ENCODE assay signal across 27 cellular contexts in genomic region chr2:195466427-195466826, GRCh38.
"Had no signal": no experiment of that assay in that cellular context is flagged by ENCODE, and none has a peak within 500 bp of the region (broad histone marks: within the 10 kb centered on the region; RNA-seq: fewer than 3 reads in every experiment).

No MANE protein-coding gene starts in this region.

- H3K27me3 ChIP-seq: stomach, suprapubic skin, testis, thyroid gland, tibial artery, tibial nerve, transverse colon, upper lobe of left lung, upper lobe of right lung, uterus, vagina had no signal

- H3K4me3 ChIP-seq: stomach, suprapubic skin, testis, thoracic aorta, thyroid gland, tibial artery, tibial nerve, transverse colon, upper lobe of left lung, upper lobe of right lung, uterus, vagina had no signal

- FAIRE-seq: urothelium cell line had no signal

- H3K27ac ChIP-seq: stomach, suprapubic skin, testis, thoracic aorta, thyroid gland, tibial artery, tibial nerve, transverse colon, upper lobe of left lung, upper lobe of right lung, uterus, vagina had no signal

- DNase-seq: stimulated activated CD4-positive, alpha-beta T cell treated with anti-CD3 and anti-CD28 coated beads, Interleukin-2, amount 100 ng/mL, for 48 hours; stimulated activated CD4-positive, alpha-beta T cell treated with anti-CD3 and anti-CD28 coated beads, Interleukin-4, amount 100 ng/mL, for 1 hour; stimulated activated CD4-positive, alpha-beta T cell treated with anti-CD3 and anti-CD28 coated beads, Interleukin-4, amount 100 ng/mL, for 24 hours; stimulated activated CD4-positive, alpha-beta T cell treated with anti-CD3 and anti-CD28 coated beads, Interleukin-4, amount 100 ng/mL, for 4 hours; stimulated activated CD8-positive, alpha-beta memory T cell treated with anti-CD3 and anti-CD28 coated beads, Interleukin-4, amount 100 ng/mL, for 48 hours; stimulated activated naive B cell treated with anti-CD40 and anti-IgM and Interleukin-4, amounts not matched to agents 10 μg/mL and 1 μg/mL and 100 μg/mL, for 72 hours; stimulated activated naive CD4-positive, alpha-beta T cell; stimulated activated naive CD4-positive, alpha-beta T cell treated with Interleukin-2 at 50 U/mL for 16 hours; stimulated activated naive CD8-positive, alpha-beta T cell treated with anti-CD3 and anti-CD28 coated beads, Interleukin-15, amount 100 ng/mL, for 72 hours; stimulated activated naive CD8-positive, alpha-beta T cell treated with anti-CD3 and anti-CD28 coated beads, Interleukin-15, Interleukin-2, amounts not matched to agents 100 U/mL and 50 U/mL, for 24 hours; stomach; substantia nigra; testis; thyroid gland; tibial artery; transverse colon; trophoblast cell; upper lobe of left lung; upper lobe of right lung; uterus had no signal

- H3K9me3 ChIP-seq: testis, thoracic aorta, thyroid gland, tibial artery, transverse colon, upper lobe of left lung, upper lobe of right lung, uterus, vagina had no signal

- H3K36me3 ChIP-seq: stomach, suprapubic skin, thoracic aorta, thyroid gland, tibial artery, tibial nerve, transverse colon, upper lobe of left lung, upper lobe of right lung, uterus, vagina had no signal

- H3K4me1 ChIP-seq: stomach, suprapubic skin, testis, thyroid gland, tibial artery, tibial nerve, transverse colon, upper lobe of left lung, upper lobe of right lung, uterus, vagina had no signal

- ATAC-seq: stimulated activated effector memory CD8-positive, alpha-beta T cell treated with anti-CD3 and anti-CD28 coated beads, Interleukin-12 subunit alpha, Interleukin-12 subunit beta, amount 100 ng/mL, for 72 hours; stimulated activated memory B cell treated with anti-CD40 and anti-IgM and Interleukin-4, amounts not matched to agents 10 μg/mL and 1 μg/mL and 100 μg/mL, for 72 hours; stimulated activated naive B cell treated with anti-CD40 and anti-IgM and Interleukin-4, amounts not matched to agents 10 μg/mL and 1 μg/mL and 100 μg/mL, for 72 hours; stimulated activated naive CD8-positive, alpha-beta T cell treated with anti-CD3 and anti-CD28 coated beads, Interleukin-15, amount 100 ng/mL, for 72 hours; stimulated activated naive CD8-positive, alpha-beta T cell treated with anti-CD3 and anti-CD28 coated beads, Interleukin-15, Interleukin-2, amounts not matched to agents 100 U/mL and 50 U/mL, for 24 hours; upper lobe of right lung had no signal
